In the genomic region with DNA sequence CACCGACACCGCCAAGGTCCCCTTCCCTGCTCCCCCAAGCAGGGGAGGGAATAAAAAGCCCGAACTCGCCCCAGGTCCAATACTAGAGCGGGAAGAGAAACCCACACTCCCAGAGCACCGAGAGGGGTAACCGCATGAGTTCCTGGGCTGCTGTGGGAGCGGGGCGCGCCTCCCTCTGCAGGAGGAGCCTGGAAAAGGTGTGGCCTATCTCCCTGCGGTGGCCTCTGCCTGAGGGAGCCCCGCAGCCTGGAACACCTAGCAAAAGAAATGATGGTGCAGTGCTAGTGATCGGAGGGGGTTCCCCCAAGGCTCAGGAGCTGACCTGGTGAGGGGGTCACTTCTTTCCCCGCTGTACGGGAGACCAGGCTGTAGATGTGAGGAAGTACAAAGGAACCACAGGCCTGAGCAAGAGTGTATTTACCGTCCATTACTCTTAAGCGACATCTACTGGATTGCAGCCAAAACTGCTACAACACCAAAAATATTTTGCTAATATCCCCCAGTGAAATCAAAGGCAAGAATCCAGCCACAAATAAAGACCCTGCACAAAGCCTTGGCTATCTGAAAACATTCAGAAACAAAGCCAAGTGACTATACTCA, we compare ENCODE assay signal across 8 cellular contexts.
DNase-seq lines count a peak whose midpoint lies in the region; ATAC-seq lines count a peak whose summit lies in the region.
"Not testable (repeated sequence)": the region's sequence is repeated elsewhere in the genome, so short reads cannot be mapped to it uniquely, and the experiment has no call there.

No MANE protein-coding gene starts in this region.

- H3K27ac ChIP-seq in naive thymus-derived CD4-positive, alpha-beta T cell (ENCODE audit: low read depth, low read length) = not testable (repeated sequence)

- H3K27me3 ChIP-seq in naive thymus-derived CD4-positive, alpha-beta T cell (ENCODE audit: control insufficient read depth in 2 of 2, insufficient read depth in 2 of 2, low read length in 2 of 2) = not testable (repeated sequence)

- CTCF ChIA-PET in naive thymus-derived CD4-positive, alpha-beta T cell (lab: Charles Lee) = not testable (repeated sequence)

- intact Hi-C loops in naive thymus-derived CD4-positive, alpha-beta T cell (cut with micrococcal nuclease) = not testable (repeated sequence)

- not testable (repeated sequence) for H3K36me3 Mint-ChIP-seq in activated naive CD4-positive, alpha-beta T cell treated with anti-CD3 and anti-CD28 coated beads, Interleukin-2, amount 50 U/mL, for 72 hours; naive thymus-derived CD4-positive, alpha-beta T cell

- H3K4me3 Mint-ChIP-seq in naive thymus-derived CD4-positive, alpha-beta T cell = not testable (repeated sequence)

- H3K27ac Mint-ChIP-seq in activated naive CD4-positive, alpha-beta T cell treated with anti-CD3 and anti-CD28 coated beads, Interleukin-2, amount 50 U/mL, for 72 hours; naive thymus-derived CD4-positive, alpha-beta T cell: not testable (repeated sequence)

- not testable (repeated sequence) for H3K27me3 Mint-ChIP-seq in naive thymus-derived CD4-positive, alpha-beta T cell

- not testable (repeated sequence) for H3K9me3 Mint-ChIP-seq in activated naive CD4-positive, alpha-beta T cell treated with anti-CD3 and anti-CD28 coated beads, Interleukin-2, amount 50 U/mL, for 72 hours; naive thymus-derived CD4-positive, alpha-beta T cell

- H3K36me3 ChIP-seq in naive thymus-derived CD4-positive, alpha-beta T cell (ENCODE audit: control insufficient read depth in 2 of 3, insufficient read depth in 3 of 3, low read length in 3 of 3) = not testable (repeated sequence)

- DNase-seq in activated naive CD4-positive, alpha-beta T cell treated with anti-CD3 and anti-CD28 coated beads, Interleukin-2, amount 50 U/mL, for 72 hours (ENCODE audit: low spot score in 2 of 2); naive thymus-derived CD4-positive, alpha-beta T cell: not testable (repeated sequence)

- H3K4me3 ChIP-seq in naive thymus-derived CD4-positive, alpha-beta T cell (ENCODE audit: low read length) = not testable (repeated sequence)

- not testable (repeated sequence) for H3K4me1 Mint-ChIP-seq in naive thymus-derived CD4-positive, alpha-beta T cell

- POLR2A ChIA-PET in naive thymus-derived CD4-positive, alpha-beta T cell (lab: Charles Lee) = not testable (repeated sequence)

- ATAC-seq in GM18502 (IDR thresholded peaks at IDR 0.05; ENCODE audit: poor library complexity, unreplicated experiment) (peak; percentile 93), GM19043 (IDR thresholded peaks at IDR 0.05; ENCODE audit: low read depth, unreplicated experiment) (peak; percentile 77), GM21515 (IDR thresholded peaks at IDR 0.05; ENCODE audit: unreplicated experiment) (peak; percentile 93), HG02840 (IDR thresholded peaks at IDR 0.05; ENCODE audit: low FRiP score, unreplicated experiment) (peak; percentile 86), HG03108 (IDR thresholded peaks at IDR 0.05; ENCODE audit: unreplicated experiment) (peak; percentile 77), HG03575 (IDR thresholded peaks at IDR 0.05; ENCODE audit: extremely low read depth, insufficient number of reproducible peaks, low FRiP score, unreplicated experiment) (peak; percentile 79)
- peak; percentile 90 to 94 for ATAC-seq in activated naive CD4-positive, alpha-beta T cell treated with anti-CD3 and anti-CD28 coated beads, Interleukin-2, amount 50 U/mL, for 72 hours
- ATAC-seq in naive thymus-derived CD4-positive, alpha-beta T cell = peak; percentile 85

- H3K9me3 ChIP-seq in naive thymus-derived CD4-positive, alpha-beta T cell (ENCODE audit: control insufficient read depth in 2 of 3, low read length in 3 of 3) = not testable (repeated sequence)

- not testable (repeated sequence) for H3K4me1 ChIP-seq in naive thymus-derived CD4-positive, alpha-beta T cell (ENCODE audit: control insufficient read depth in 2 of 2, insufficient read depth in 2 of 2, low read length in 2 of 2)
